ENCODE assay signal across 20 cellular contexts in genomic region chr1:113763651-113764050, GRCh38. TPM values are rescaled to one million over a fixed set of nuclear protein-coding genes. Genes with fewer than 3 reads are reported as not detected.
DNase-seq lines count a peak whose midpoint lies in the region; ATAC-seq and TF ChIP-seq lines count a peak whose summit lies in the region.
"Had no signal": no experiment of that assay in that cellular context is flagged by ENCODE, and none has a peak within 500 bp of the region (broad histone marks: within the 10 kb centered on the region; RNA-seq: fewer than 3 reads in every experiment).

No MANE protein-coding gene starts in this region.

- WGBS in gastroesophageal sphincter (ENCODE audit: low coverage in 1 of 2), 2 donors = 86 to 95% methylated on average over 2 of the region's 2 CpGs

- POLR2A ChIA-PET in CD8-positive, alpha-beta memory T cell (lab: Charles Lee) = interaction anchor here (0.6 kb wide), 1 partner anchor 8 kb away, joined by 3 read pairs; no protein-coding TSS in a partner anchor

- H3K27me3 Mint-ChIP-seq in CD8-positive, alpha-beta memory T cell = no peaks in the 10 kb centered on the region
- H3K27me3 Mint-ChIP-seq in effector memory CD8-positive, alpha-beta T cell = no peaks in the 10 kb centered on the region
- no peaks in the 10 kb centered on the region for H3K27me3 Mint-ChIP-seq in activated naive CD8-positive, alpha-beta T cell treated with anti-CD3 and anti-CD28 coated beads, Interleukin-2, amount 50 U/mL, for 24 hours
- H3K27me3 Mint-ChIP-seq: IgD-negative memory B cell had no signal

- no peaks in the 10 kb centered on the region for H3K27me3 ChIP-seq in CD8-positive, alpha-beta memory T cell (ENCODE audit: insufficient read depth, low read length, poor library complexity, severe bottlenecking)
- H3K27me3 ChIP-seq in gastroesophageal sphincter = no peaks in the 10 kb centered on the region

- peaks cover 0 to 54% (median 13%) of the 10 kb centered on the region in 3 donors for H3K36me3 Mint-ChIP-seq in CD8-positive, alpha-beta memory T cell
- H3K36me3 Mint-ChIP-seq in effector memory CD8-positive, alpha-beta T cell (ENCODE audit: insufficient read depth) = peaks cover 49% of the 10 kb centered on the region
- peaks cover 26% of the 10 kb centered on the region for H3K36me3 Mint-ChIP-seq in activated naive CD8-positive, alpha-beta T cell treated with anti-CD3 and anti-CD28 coated beads, Interleukin-2, amount 50 U/mL, for 24 hours (ENCODE audit: low read depth)

- DNase-seq in CD8-positive, alpha-beta memory T cell = no peak
- DNase-seq in NCI-H1694 treated with DMSO at 0.1 percent for 48 hours (lab: John Stamatoyannopoulos, UW) (peak; percentile 95), NCI-H82 treated with DMSO at 0.1 percent for 48 hours (lab: John Stamatoyannopoulos, UW; ENCODE audit: unreplicated experiment) (peak; percentile 60), NCI-H1417 treated with DMSO at 0.1 percent for 48 hours (lab: John Stamatoyannopoulos, UW) (no peak), Right ventricle myocardium superior (no peak)
- no peak for DNase-seq in effector memory CD8-positive, alpha-beta T cell
- DNase-seq in activated naive CD8-positive, alpha-beta T cell treated with anti-CD3 and anti-CD28 coated beads, Interleukin-2, amount 50 U/mL, for 24 hours = no peak
- DNase-seq: DMS79 treated with DMSO at 0.1 percent for 48 hours, GM23248, Kasumi-1, NCI-H2029 treated with DMSO at 0.1 percent for 48 hours, NCI-H2227 treated with DMSO at 0.1 percent for 48 hours, NCI-H69 had no signal

- H3K4me3 ChIP-seq in CD8-positive, alpha-beta memory T cell (ENCODE audit: low read length) = no peak overlapping the region
- no peak overlapping the region for H3K4me3 ChIP-seq in gastroesophageal sphincter
- H3K4me3 ChIP-seq: GM23248 had no signal

- peak overlapping the region in 1 of 7 donors; percentile 32 for H3K4me3 Mint-ChIP-seq in CD8-positive, alpha-beta memory T cell
- H3K4me3 Mint-ChIP-seq in effector memory CD8-positive, alpha-beta T cell = no peak overlapping the region
- no peak overlapping the region for H3K4me3 Mint-ChIP-seq in activated naive CD8-positive, alpha-beta T cell treated with anti-CD3 and anti-CD28 coated beads, Interleukin-2, amount 50 U/mL, for 24 hours
- H3K4me3 Mint-ChIP-seq: CD14-positive monocyte had no signal

- peaks cover 21 to 41% (median 24%) of the 10 kb centered on the region in 3 donors for H3K4me1 Mint-ChIP-seq in CD8-positive, alpha-beta memory T cell
- H3K4me1 Mint-ChIP-seq in effector memory CD8-positive, alpha-beta T cell (ENCODE audit: low read depth in 2 of 2) = peaks cover 5 to 12% of the 10 kb centered on the region in 2 donors
- H3K4me1 Mint-ChIP-seq in activated naive CD8-positive, alpha-beta T cell treated with anti-CD3 and anti-CD28 coated beads, Interleukin-2, amount 50 U/mL, for 24 hours = peaks cover 9% of the 10 kb centered on the region

- TF ChIP-seq EP300 in gastroesophageal sphincter (IDR thresholded peaks at IDR 0.05) = no peak

- H3K4me1 ChIP-seq in CD8-positive, alpha-beta memory T cell (ENCODE audit: insufficient read depth, low read length) = peaks cover 7% of the 10 kb centered on the region
- H3K4me1 ChIP-seq in gastroesophageal sphincter = peaks cover 0 to 9% (median 0%) of the 10 kb centered on the region in 3 donors

- no peak for ATAC-seq in effector memory CD8-positive, alpha-beta T cell (replicated peaks)
- no peak for ATAC-seq in activated naive CD8-positive, alpha-beta T cell treated with anti-CD3 and anti-CD28 coated beads, Interleukin-2, amount 50 U/mL, for 24 hours
- ATAC-seq in gastroesophageal sphincter = no peak
- no peak for ATAC-seq in Right ventricle myocardium superior (ENCODE audit: poor library complexity)
- ATAC-seq: HCT116, Panc1, Right ventricle myocardium inferior had no signal

- peak overlapping the region in 5 of 8 donors; percentile 9 to 65 (median 35) for H3K27ac Mint-ChIP-seq in CD8-positive, alpha-beta memory T cell
- H3K27ac Mint-ChIP-seq in effector memory CD8-positive, alpha-beta T cell = peak overlapping the region; percentile 30 to 49
- no peak overlapping the region for H3K27ac Mint-ChIP-seq in activated naive CD8-positive, alpha-beta T cell treated with anti-CD3 and anti-CD28 coated beads, Interleukin-2, amount 50 U/mL, for 24 hours
- H3K27ac Mint-ChIP-seq: CD14-positive monocyte, IgD-negative memory B cell had no signal

- intact Hi-C loops in Right ventricle myocardium superior (cut with DNase I) = no loop called here

- H3K9me3 ChIP-seq in CD8-positive, alpha-beta memory T cell (ENCODE audit: low read length) = no peaks in the 10 kb centered on the region
- H3K9me3 ChIP-seq in gastroesophageal sphincter = no peaks in the 10 kb centered on the region

- no peak for TF ChIP-seq POLR2A in gastroesophageal sphincter (IDR thresholded peaks at IDR 0.05)

- peaks cover 20% of the 10 kb centered on the region for H3K36me3 ChIP-seq in CD8-positive, alpha-beta memory T cell (ENCODE audit: insufficient read depth, low read length)
- peaks cover 0 to 38% of the 10 kb centered on the region in 2 donors for H3K36me3 ChIP-seq in gastroesophageal sphincter

- H3K9me3 Mint-ChIP-seq in CD8-positive, alpha-beta memory T cell = no peaks in the 10 kb centered on the region
- no peaks in the 10 kb centered on the region for H3K9me3 Mint-ChIP-seq in effector memory CD8-positive, alpha-beta T cell
- no peaks in the 10 kb centered on the region for H3K9me3 Mint-ChIP-seq in activated naive CD8-positive, alpha-beta T cell treated with anti-CD3 and anti-CD28 coated beads, Interleukin-2, amount 50 U/mL, for 24 hours
- H3K9me3 Mint-ChIP-seq: CD14-positive monocyte, IgD-negative memory B cell had no signal

- CTCF ChIA-PET in CD8-positive, alpha-beta memory T cell (lab: Charles Lee) = interaction anchor here (1.0 to 1.2 kb wide), 2 partner anchors 16 to 48 kb away, joined by 3 read pairs; partner anchors contain the start of gene RSBN1

- H3K27ac ChIP-seq in CD8-positive, alpha-beta memory T cell (ENCODE audit: low read depth, low read length) = no peak overlapping the region
- H3K27ac ChIP-seq in gastroesophageal sphincter = no peak overlapping the region
- H3K27ac ChIP-seq: GM23248, HL-60 had no signal

- TF ChIP-seq CTCF in gastroesophageal sphincter (IDR thresholded peaks at IDR 0.05) = no peak

RNA-seq across cellular contexts. Expression of gene PHTF1, which starts 4.4 kb away (rescaled TPM):
- 10 to 100 TPM; 17.5 to 17.8 TPM for total RNA-seq in CD8-positive, alpha-beta memory T cell
- 14.5 TPM for polyA plus RNA-seq in CD8-positive, alpha-beta memory T cell
- total RNA-seq in gastroesophageal sphincter (10 to 100 TPM in 3 of 4 donors, 1 to 10 TPM in 1; 10.0 to 14.8 (median 11.1) TPM), Right ventricle myocardium superior (6.5 TPM)

RNA-seq across cellular contexts. Expression of gene RSBN1, which starts 48.6 kb away (rescaled TPM):
- 10 to 100 TPM; 18.5 to 19.2 TPM for total RNA-seq in CD8-positive, alpha-beta memory T cell
- 44.5 TPM for polyA plus RNA-seq in CD8-positive, alpha-beta memory T cell
- total RNA-seq in gastroesophageal sphincter (10 to 100 TPM; 20.2 to 25.4 (median 22.6) TPM), Right ventricle myocardium superior (9.6 TPM)

Comparison
In these comparisons a context has a peak if more than half of its experiments do, and no peak if none do; other contexts are left out.
1. DNase-seq: peak in NCI-H1694 treated with DMSO at 0.1 percent for 48 hours (single experiment) and NCI-H82 treated with DMSO at 0.1 percent for 48 hours (single experiment); none in CD8-positive, alpha-beta memory T cell (0 of 5), effector memory CD8-positive, alpha-beta T cell (0 of 3), NCI-H1417 treated with DMSO at 0.1 percent for 48 hours (single experiment), activated naive CD8-positive, alpha-beta T cell treated with anti-CD3 and anti-CD28 coated beads, Interleukin-2, amount 50 U/mL, for 24 hours (single experiment) and Right ventricle myocardium superior (single experiment).